ENCODE assay signal across 14 cellular contexts in the genomic region with DNA sequence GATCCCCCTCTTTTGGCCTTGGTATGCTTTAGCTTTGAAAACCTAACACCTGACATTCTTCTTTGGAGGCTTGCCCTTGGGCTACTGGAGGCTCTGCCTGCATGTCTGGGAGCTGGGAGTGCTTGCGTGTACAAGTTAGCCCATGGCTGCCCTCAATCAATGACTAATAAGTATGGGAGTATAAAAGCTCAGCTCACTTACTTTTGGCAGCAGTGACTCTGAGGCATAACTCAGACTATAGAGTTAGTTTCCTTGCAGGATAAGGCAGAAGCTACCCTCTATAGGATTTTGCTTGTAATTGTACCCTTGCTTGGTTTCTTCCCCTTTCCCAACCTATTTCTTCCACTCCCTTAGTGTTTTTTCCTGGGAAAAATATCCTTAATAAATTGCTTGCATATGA.
A peak's percentile ranks its signal among the peaks of the same experiment; 100 is the strongest.
DNase-seq lines count a peak whose midpoint lies in the region; ATAC-seq and TF ChIP-seq lines count a peak whose summit lies in the region.
"Had no signal": no experiment of that assay in that cellular context is flagged by ENCODE, and none has a peak within 500 bp of the region (broad histone marks: within the 10 kb centered on the region; RNA-seq: fewer than 3 reads in every experiment).

No MANE protein-coding gene starts in this region.

- no peaks in the 10 kb centered on the region for H3K27me3 Mint-ChIP-seq in CD4-positive, alpha-beta memory T cell
- H3K27me3 Mint-ChIP-seq: activated CD4-positive, alpha-beta memory T cell treated with anti-CD3 and anti-CD28 coated beads, Interleukin-2, amount 10 ng/mL, durations not matched to agents 7 days and 5 days had no signal

- H3K9me3 Mint-ChIP-seq in CD4-positive, alpha-beta memory T cell, result peaks cover 0 to 12% (median 3%) of the 10 kb centered on the region in 8 donors

- H3K27ac ChIP-seq in CD4-positive, alpha-beta memory T cell (ENCODE audit: low read depth, low read length), result no peak overlapping the region
- H3K27ac ChIP-seq in uterus (no peak overlapping the region), body of pancreas (no peak overlapping the region), lower lobe of right lung (no peak overlapping the region)
- H3K27ac ChIP-seq: PC-9 had no signal

- no peak for ATAC-seq in body of pancreas
- ATAC-seq in lower lobe of right lung, result no peak

- H3K4me1 ChIP-seq in CD4-positive, alpha-beta memory T cell (ENCODE audit: insufficient read depth, low read length), result peaks cover 12% of the 10 kb centered on the region
- H3K4me1 ChIP-seq in uterus (no peaks in the 10 kb centered on the region), body of pancreas (no peaks in the 10 kb centered on the region), lower lobe of right lung (no peaks in the 10 kb centered on the region)

- peaks cover 0 to 5% of the 10 kb centered on the region in 2 donors for H3K36me3 Mint-ChIP-seq in CD4-positive, alpha-beta memory T cell
- H3K36me3 Mint-ChIP-seq: immature natural killer cell had no signal

- CTCF ChIA-PET in CD4-positive, alpha-beta memory T cell (lab: Charles Lee; ENCODE audit: partially characterized antibody), result no interaction called here

- peak overlapping the region; percentile 23 to 90 (median 71) for H3K27ac Mint-ChIP-seq in CD4-positive, alpha-beta memory T cell
- H3K27ac Mint-ChIP-seq: activated CD4-positive, alpha-beta memory T cell treated with anti-CD3 and anti-CD28 coated beads, Interleukin-2, amount 10 ng/mL, durations not matched to agents 7 days and 5 days had no signal

- no peaks in the 10 kb centered on the region for H3K9me3 ChIP-seq in CD4-positive, alpha-beta memory T cell (ENCODE audit: control insufficient read depth in 1 of 2, low read length in 2 of 2)
- no peaks in the 10 kb centered on the region for H3K9me3 ChIP-seq in uterus
- H3K9me3 ChIP-seq in body of pancreas, result no peaks in the 10 kb centered on the region
- H3K9me3 ChIP-seq in lower lobe of right lung, result no peaks in the 10 kb centered on the region

- POLR2A ChIA-PET in CD4-positive, alpha-beta memory T cell (lab: Charles Lee; ENCODE audit: partially characterized antibody), result no interaction called here

- no peaks in the 10 kb centered on the region for H3K36me3 ChIP-seq in CD4-positive, alpha-beta memory T cell (ENCODE audit: insufficient read depth, low read length)
- H3K36me3 ChIP-seq in uterus (no peaks in the 10 kb centered on the region), body of pancreas (replicated peaks in 1 of 2; ENCODE audit: insufficient read depth in 1 of 2, low read depth in 2 of 2) (no peaks in the 10 kb centered on the region), lower lobe of right lung (no peaks in the 10 kb centered on the region)

- DNase-seq in CD4-positive, alpha-beta memory T cell, result no peak
- peak; percentile 1 for DNase-seq in LHCN-M2 (ENCODE audit: low read depth)
- DNase-seq in cardiac fibroblast (ENCODE audit: low read depth in 2 of 2), result peak; percentile 6 to 71
- DNase-seq in kidney glomerular epithelial cell (lab: John Stamatoyannopoulos, UW), result peak; percentile 58
- DNase-seq in uterus, result no peak
- no peak for DNase-seq in body of pancreas
- no peak for DNase-seq in ecto neural progenitor cell (ENCODE audit: low spot score)
- no peak for DNase-seq in lower lobe of right lung
- DNase-seq: activated CD4-positive, alpha-beta memory T cell treated with anti-CD3 and anti-CD28 coated beads, Interleukin-2, amount 10 ng/mL, durations not matched to agents 7 days and 5 days; activated naive CD4-positive, alpha-beta T cell treated with anti-CD3 and anti-CD28 coated beads, Interleukin-2, amount 50 U/mL, for 16 hours; effector CD4-positive, alpha-beta T cell; immature natural killer cell; Kasumi-1; PC-9 had no signal

- peak; percentile 8 for TF ChIP-seq CTCF in cardiac fibroblast (IDR thresholded peaks at IDR 0.05; ENCODE audit: low read depth, low read length)
- no peak for TF ChIP-seq CTCF in uterus (IDR thresholded peaks at IDR 0.05)
- no peak for TF ChIP-seq CTCF in body of pancreas (IDR thresholded peaks at IDR 0.05)
- no peak for TF ChIP-seq CTCF in lower lobe of right lung (IDR thresholded peaks at IDR 0.05)

- TF ChIP-seq POLR2A in uterus (IDR thresholded peaks at IDR 0.05) (no peak), body of pancreas (IDR thresholded peaks at IDR 0.05) (no peak)

- no peaks in the 10 kb centered on the region for H3K27me3 ChIP-seq in CD4-positive, alpha-beta memory T cell (ENCODE audit: insufficient read depth, low read length)
- H3K27me3 ChIP-seq in uterus (peaks cover 0 to 3% of the 10 kb centered on the region in 2 donors), body of pancreas (no peaks in the 10 kb centered on the region), lower lobe of right lung (ENCODE audit: low read depth) (no peaks in the 10 kb centered on the region)

- 80 to 100% methylated on average over 1 of the region's 1 CpG for WGBS in body of pancreas, 2 donors

- intact Hi-C loops in CD4-positive, alpha-beta memory T cell (cut with micrococcal nuclease), result loop anchor here (1.0 kb wide), 1 partner anchor 732 kb away; no protein-coding TSS in a partner anchor
- intact Hi-C loops in uterus (cut with DNase I; ENCODE audit: low total_unique reads), result no loop called here
- intact Hi-C loops in body of pancreas (cut with DNase I), result no loop called here
- intact Hi-C loops in lower lobe of right lung (cut with DNase I), result no loop called here

- no peak overlapping the region for H3K4me3 ChIP-seq in CD4-positive, alpha-beta memory T cell (ENCODE audit: low read length in 2 of 2)
- H3K4me3 ChIP-seq in cardiac fibroblast (replicated peaks in 1 of 2; ENCODE audit: low read depth in 2 of 2, low read length in 2 of 2) (no peak overlapping the region), uterus (no peak overlapping the region), body of pancreas (no peak overlapping the region), lower lobe of right lung (no peak overlapping the region)
- H3K4me3 ChIP-seq: PC-9 had no signal

- peak overlapping the region in 1 of 8 donors; percentile 26 for H3K4me3 Mint-ChIP-seq in CD4-positive, alpha-beta memory T cell
- H3K4me3 Mint-ChIP-seq: activated CD4-positive, alpha-beta memory T cell treated with anti-CD3 and anti-CD28 coated beads, Interleukin-2, amount 10 ng/mL, durations not matched to agents 7 days and 5 days; immature natural killer cell had no signal

- H3K4me1 Mint-ChIP-seq in CD4-positive, alpha-beta memory T cell, result peaks cover 10 to 36% (median 12%) of the 10 kb centered on the region in 4 donors
- H3K4me1 Mint-ChIP-seq: activated CD4-positive, alpha-beta memory T cell treated with anti-CD3 and anti-CD28 coated beads, Interleukin-2, amount 10 ng/mL, durations not matched to agents 7 days and 5 days had no signal

Comparison
In these comparisons a context has a peak if more than half of its experiments do, and no peak if none do; other contexts are left out.
1. DNase-seq: peak in LHCN-M2 (single experiment), cardiac fibroblast (2 of 2) and kidney glomerular epithelial cell (single experiment); none in CD4-positive, alpha-beta memory T cell (0 of 5), uterus (0 of 2), body of pancreas (0 of 4), ecto neural progenitor cell (single experiment) and lower lobe of right lung (single experiment).